1 cellular context compared by ENCODE assay signal in the genomic region with DNA sequence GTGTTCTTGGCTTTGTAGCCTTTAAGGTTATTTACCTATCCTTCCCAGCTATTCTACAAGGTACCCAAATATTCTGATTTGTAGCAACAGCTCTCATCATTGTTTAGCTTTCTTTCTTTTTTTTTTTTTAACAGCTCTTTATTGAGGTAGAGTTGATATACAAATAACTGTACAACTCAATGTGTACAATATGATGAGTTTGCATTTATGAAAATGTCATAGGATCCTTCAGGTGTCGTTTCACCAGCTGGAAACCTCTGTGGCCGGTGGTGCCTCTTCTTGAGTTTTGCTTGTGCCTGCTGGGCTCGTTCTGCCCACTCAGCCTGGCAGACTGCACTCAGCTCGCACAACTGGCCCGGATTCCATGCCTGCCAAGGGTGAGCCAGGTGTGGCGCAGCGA.
TF ChIP-seq lines count a peak whose summit lies in the region.

No MANE protein-coding gene starts in this region.

TF ChIP-seq in K562, 482 proteins besides CTCF, POLR2A, EP300 and RAD21 (continued from another document):
- TF ChIP-seq, protein P1, sequence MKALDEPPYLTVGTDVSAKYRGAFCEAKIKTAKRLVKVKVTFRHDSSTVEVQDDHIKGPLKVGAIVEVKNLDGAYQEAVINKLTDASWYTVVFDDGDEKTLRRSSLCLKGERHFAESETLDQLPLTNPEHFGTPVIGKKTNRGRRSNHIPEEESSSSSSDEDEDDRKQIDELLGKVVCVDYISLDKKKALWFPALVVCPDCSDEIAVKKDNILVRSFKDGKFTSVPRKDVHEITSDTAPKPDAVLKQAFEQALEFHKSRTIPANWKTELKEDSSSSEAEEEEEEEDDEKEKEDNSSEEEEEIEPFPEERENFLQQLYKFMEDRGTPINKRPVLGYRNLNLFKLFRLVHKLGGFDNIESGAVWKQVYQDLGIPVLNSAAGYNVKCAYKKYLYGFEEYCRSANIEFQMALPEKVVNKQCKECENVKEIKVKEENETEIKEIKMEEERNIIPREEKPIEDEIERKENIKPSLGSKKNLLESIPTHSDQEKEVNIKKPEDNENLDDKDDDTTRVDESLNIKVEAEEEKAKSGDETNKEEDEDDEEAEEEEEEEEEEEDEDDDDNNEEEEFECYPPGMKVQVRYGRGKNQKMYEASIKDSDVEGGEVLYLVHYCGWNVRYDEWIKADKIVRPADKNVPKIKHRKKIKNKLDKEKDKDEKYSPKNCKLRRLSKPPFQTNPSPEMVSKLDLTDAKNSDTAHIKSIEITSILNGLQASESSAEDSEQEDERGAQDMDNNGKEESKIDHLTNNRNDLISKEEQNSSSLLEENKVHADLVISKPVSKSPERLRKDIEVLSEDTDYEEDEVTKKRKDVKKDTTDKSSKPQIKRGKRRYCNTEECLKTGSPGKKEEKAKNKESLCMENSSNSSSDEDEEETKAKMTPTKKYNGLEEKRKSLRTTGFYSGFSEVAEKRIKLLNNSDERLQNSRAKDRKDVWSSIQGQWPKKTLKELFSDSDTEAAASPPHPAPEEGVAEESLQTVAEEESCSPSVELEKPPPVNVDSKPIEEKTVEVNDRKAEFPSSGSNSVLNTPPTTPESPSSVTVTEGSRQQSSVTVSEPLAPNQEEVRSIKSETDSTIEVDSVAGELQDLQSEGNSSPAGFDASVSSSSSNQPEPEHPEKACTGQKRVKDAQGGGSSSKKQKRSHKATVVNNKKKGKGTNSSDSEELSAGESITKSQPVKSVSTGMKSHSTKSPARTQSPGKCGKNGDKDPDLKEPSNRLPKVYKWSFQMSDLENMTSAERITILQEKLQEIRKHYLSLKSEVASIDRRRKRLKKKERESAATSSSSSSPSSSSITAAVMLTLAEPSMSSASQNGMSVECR (CRISPR knock-in tag; IDR thresholded peaks at IDR 0.05): no peak
- TF ChIP-seq, protein P2, sequence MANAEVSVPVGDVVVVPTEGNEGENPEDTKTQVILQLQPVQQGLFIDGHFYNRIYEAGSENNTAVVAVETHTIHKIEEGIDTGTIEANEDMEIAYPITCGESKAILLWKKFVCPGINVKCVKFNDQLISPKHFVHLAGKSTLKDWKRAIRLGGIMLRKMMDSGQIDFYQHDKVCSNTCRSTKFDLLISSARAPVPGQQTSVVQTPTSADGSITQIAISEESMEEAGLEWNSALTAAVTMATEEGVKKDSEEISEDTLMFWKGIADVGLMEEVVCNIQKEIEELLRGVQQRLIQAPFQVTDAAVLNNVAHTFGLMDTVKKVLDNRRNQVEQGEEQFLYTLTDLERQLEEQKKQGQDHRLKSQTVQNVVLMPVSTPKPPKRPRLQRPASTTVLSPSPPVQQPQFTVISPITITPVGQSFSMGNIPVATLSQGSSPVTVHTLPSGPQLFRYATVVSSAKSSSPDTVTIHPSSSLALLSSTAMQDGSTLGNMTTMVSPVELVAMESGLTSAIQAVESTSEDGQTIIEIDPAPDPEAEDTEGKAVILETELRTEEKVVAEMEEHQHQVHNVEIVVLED (CRISPR knock-in tag; IDR thresholded peaks at IDR 0.05): no peak
- TF ChIP-seq, protein P3, sequence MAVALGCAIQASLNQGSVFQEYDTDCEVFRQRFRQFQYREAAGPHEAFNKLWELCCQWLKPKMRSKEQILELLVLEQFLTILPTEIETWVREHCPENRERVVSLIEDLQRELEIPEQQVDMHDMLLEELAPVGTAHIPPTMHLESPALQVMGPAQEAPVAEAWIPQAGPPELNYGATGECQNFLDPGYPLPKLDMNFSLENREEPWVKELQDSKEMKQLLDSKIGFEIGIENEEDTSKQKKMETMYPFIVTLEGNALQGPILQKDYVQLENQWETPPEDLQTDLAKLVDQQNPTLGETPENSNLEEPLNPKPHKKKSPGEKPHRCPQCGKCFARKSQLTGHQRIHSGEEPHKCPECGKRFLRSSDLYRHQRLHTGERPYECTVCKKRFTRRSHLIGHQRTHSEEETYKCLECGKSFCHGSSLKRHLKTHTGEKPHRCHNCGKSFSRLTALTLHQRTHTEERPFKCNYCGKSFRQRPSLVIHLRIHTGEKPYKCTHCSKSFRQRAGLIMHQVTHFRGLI (CRISPR knock-in tag; IDR thresholded peaks at IDR 0.05): no peak
- no peak for TF ChIP-seq FOXK1 (CRISPR knock-in tag; IDR thresholded peaks at IDR 0.05; ENCODE audit: borderline replicate concordance)
